In the genomic region with DNA sequence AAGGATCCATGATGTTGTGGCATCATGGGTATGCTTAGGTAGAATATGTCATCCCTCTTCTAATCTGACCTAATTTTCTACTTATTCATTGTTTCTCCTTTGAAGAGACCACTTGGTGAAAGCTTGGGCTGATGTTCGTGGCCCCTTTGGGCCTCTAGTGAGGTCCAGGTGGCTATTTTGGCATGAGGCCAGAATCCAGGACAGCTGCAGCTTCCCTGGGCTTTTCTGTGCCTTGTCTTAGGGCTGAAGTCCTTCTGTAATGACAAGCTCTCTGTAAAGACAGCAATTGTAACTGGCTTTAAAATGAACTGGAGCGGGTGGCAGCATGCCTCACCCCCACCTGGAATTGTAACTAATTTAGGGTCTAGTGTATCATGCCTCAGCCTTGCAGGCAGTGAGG, we compare ENCODE assay signal across 23 cellular contexts. TPM values are rescaled to one million over a fixed set of nuclear protein-coding genes. Genes with fewer than 3 reads are reported as not detected.
"Had no signal": no experiment of that assay in that cellular context is flagged by ENCODE, and none has a peak within 500 bp of the region (broad histone marks: within the 10 kb centered on the region; RNA-seq: fewer than 3 reads in every experiment).

No MANE protein-coding gene starts in this region.

- H3K4me3 ChIP-seq: MG63 had no signal

- H3K9me3 ChIP-seq: MG63, SK-N-SH had no signal

- DNase-seq: Karpas-422, KG1, MG63, NCI-H1092, NCI-H1417, NCI-H1436 treated with DMSO at 0.1 percent for 48 hours, NCI-H1694, NCI-H187 treated with DMSO at 0.1 percent for 48 hours, NCI-H2029 treated with DMSO at 0.1 percent for 48 hours, NCI-H2171 treated with DMSO at 0.1 percent for 48 hours, NCI-H226, NCI-H526 treated with DMSO at 0.1 percent for 48 hours, NCI-H82, Right ventricle myocardium superior, RPMI8226, SIG-M5, SK-N-SH, SW 1271, T-cell had no signal

- ATAC-seq: T-cell had no signal

- H3K4me2 ChIP-seq: SK-N-SH had no signal

- H3K36me3 ChIP-seq: MG63 had no signal

- H3K27me3 ChIP-seq: MG63 had no signal

- H3K9ac ChIP-seq: SK-N-SH had no signal

RNA-seq across cellular contexts. Expression of gene MC2R, which starts 15.6 kb away (rescaled TPM):
- total RNA-seq: HT-29; NCI-H460; Right ventricle myocardium superior; SK-MEL-5; T-cell; T-helper 2 cell treated with Interferon-gamma antibody and Interleukin-4, amounts not matched to agents 100 ng/mL and 5 ng/mL, for 36 hours had no signal
- polyA plus RNA-seq: SK-N-SH had no signal
